In the genomic region with DNA sequence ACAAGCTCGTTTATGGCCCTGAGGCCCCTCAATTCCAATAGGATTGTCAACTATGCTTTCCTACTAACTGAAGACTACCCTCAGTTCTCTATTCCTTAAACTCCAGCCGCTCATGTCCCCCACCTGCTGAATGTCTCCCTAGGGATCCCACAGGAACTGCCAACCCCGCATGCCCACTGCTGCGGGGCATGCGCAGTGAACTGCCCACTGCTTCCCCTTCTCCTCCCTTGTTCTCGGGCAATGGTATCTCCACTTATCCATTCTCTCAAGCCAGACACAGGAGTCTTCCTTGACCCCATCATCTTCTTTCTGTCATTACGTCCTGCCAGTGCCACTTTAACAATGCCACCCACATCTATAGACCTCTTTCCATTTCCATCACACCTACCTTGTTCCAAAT, we compare ENCODE assay signal across 36 cellular contexts.
"Had no signal": no experiment of that assay in that cellular context is flagged by ENCODE, and none has a peak within 500 bp of the region (broad histone marks: within the 10 kb centered on the region; RNA-seq: fewer than 3 reads in every experiment).

No MANE protein-coding gene starts in this region.

- FAIRE-seq: astrocyte, TTC549 had no signal

- H3K36me3 Mint-ChIP-seq: activated CD4-positive, alpha-beta memory T cell treated with anti-CD3 and anti-CD28 coated beads for 36 hours; activated naive CD4-positive, alpha-beta T cell treated with anti-CD3 and anti-CD28 coated beads, Interleukin-2, amount 50 U/mL, for 72 hours; activated naive CD8-positive, alpha-beta T cell treated with anti-CD3 and anti-CD28 coated beads for 36 hours had no signal

- ATAC-seq: activated CD8-positive, alpha-beta T cell treated with anti-CD3 and anti-CD28 coated beads for 36 hours; activated naive CD4-positive, alpha-beta T cell treated with anti-CD3 and anti-CD28 coated beads, Interleukin-2, amount 50 U/mL, for 72 hours; activated T-cell treated with anti-CD3 and anti-CD28 coated beads, Interleukin-2, amount 50 U/mL, for 4 hours; activated T-cell treated with anti-CD3 and anti-CD28 coated beads, Interleukin-2, amount 50 U/mL, for 72 hours; activated T-helper 17 cell treated with anti-CD3 and anti-CD28 coated beads, Interleukin-2, amount 50 U/mL, for 72 hours; body of pancreas had no signal

- H3K4me1 ChIP-seq: adrenal gland, body of pancreas, breast epithelium had no signal

- H3K4me3 ChIP-seq: adrenal gland, body of pancreas, breast epithelium had no signal

- H3K4me3 Mint-ChIP-seq: activated B cell treated with CpG ODN at 0.5 μM for 24 hours; activated CD4-positive, alpha-beta memory T cell treated with anti-CD3 and anti-CD28 coated beads for 36 hours; activated CD4-positive, alpha-beta T cell treated with anti-CD3 and anti-CD28 coated beads, Interleukin-2, amount 10 ng/mL, durations not matched to agents 24 days and 14 days; activated CD8-positive, alpha-beta T cell treated with anti-CD3 and anti-CD28 coated beads for 36 hours; activated naive CD4-positive, alpha-beta T cell treated with anti-CD3 and anti-CD28 coated beads for 36 hours; activated naive CD8-positive, alpha-beta T cell treated with anti-CD3 and anti-CD28 coated beads for 36 hours; activated T-cell treated with anti-CD3 and anti-CD28 coated beads, Interleukin-2, amount 50 U/mL, for 4 hours; activated T-cell treated with anti-CD3 and anti-CD28 coated beads, Interleukin-2, amount 50 U/mL, for 72 hours; activated T-helper 1 cell treated with anti-CD3 and anti-CD28 coated beads, Interleukin-12 subunit alpha, Interleukin-12 subunit beta, Interleukin-2, Interleukin-4 antibody, amounts not matched to agents 30 ng/mL and 10 ng/mL and 1 ng/mL, durations not matched to agents 14 hours and 24 hours and 36 hours; activated T-helper 17 cell treated with anti-CD3 and anti-CD28 coated beads, Interleukin-2, amount 50 U/mL, for 72 hours; T-helper 1 cell treated with Interleukin-12 subunit alpha and Interleukin-12 subunit beta and Interleukin-4 antibody, amounts not matched to agents 30 μg/mL and 1 μg/mL, for 36 hours; T-helper 2 cell treated with Interferon-gamma antibody and Interleukin-4, amounts not matched to agents 5 μg/mL and 100 μg/mL, for 36 hours had no signal

- H3K4me1 Mint-ChIP-seq: activated B cell treated with CpG ODN at 0.5 μM for 24 hours; activated CD4-positive, alpha-beta T cell treated with anti-CD3 and anti-CD28 coated beads, Interleukin-2, amount 10 ng/mL, durations not matched to agents 24 days and 14 days; activated naive CD8-positive, alpha-beta T cell treated with anti-CD3 and anti-CD28 coated beads for 36 hours had no signal

- H3K27me3 ChIP-seq: adrenal gland, body of pancreas, brain microvascular endothelial cell, breast epithelium had no signal

- H3K9me3 ChIP-seq: adrenal gland, body of pancreas, breast epithelium had no signal

- DNase-seq: activated B cell treated with CpG ODN at 0.5 μM for 24 hours; activated CD4-positive, alpha-beta memory T cell treated with anti-CD3 and anti-CD28 coated beads for 36 hours; activated CD4-positive, alpha-beta T cell treated with anti-CD3 and anti-CD28 coated beads for 4 hours; activated CD4-positive, alpha-beta T cell treated with anti-CD3 and anti-CD28 coated beads, Interleukin-2, amount 10 ng/mL, durations not matched to agents 24 days and 14 days; activated CD4-positive, alpha-beta T cell treated with anti-CD3 and anti-CD28 coated beads, Interleukin-2, amount 50 U/mL, for 1 hour; activated CD4-positive, alpha-beta T cell treated with anti-CD3 and anti-CD28 coated beads, Interleukin-2, amount 50 U/mL, for 4 hours; activated CD4-positive, CD25-positive, alpha-beta regulatory T cell treated with anti-CD3 and anti-CD28 coated beads, Interleukin-2, amount 50 U/mL, for 72 hours; activated CD8-positive, alpha-beta memory T cell treated with anti-CD3 and anti-CD28 coated beads, Interleukin-2, amount 50 U/mL, for 4 hours; activated CD8-positive, alpha-beta T cell treated with anti-CD3 and anti-CD28 coated beads for 36 hours; activated gamma-delta T cell treated with Interleukin-2 at 50 U/mL for 16 hours; activated naive CD4-positive, alpha-beta T cell; activated naive CD4-positive, alpha-beta T cell treated with anti-CD3 and anti-CD28 coated beads for 36 hours; activated naive CD4-positive, alpha-beta T cell treated with anti-CD3 and anti-CD28 coated beads, Interleukin-2, amount 50 U/mL, for 16 hours; activated naive CD8-positive, alpha-beta T cell treated with anti-CD3 and anti-CD28 coated beads for 36 hours; activated T-cell treated with anti-CD3 and anti-CD28 coated beads for 4 hours; activated T-cell treated with anti-CD3 and anti-CD28 coated beads, Interleukin-2, amount 50 U/mL, for 1 hour; activated T-cell treated with anti-CD3 and anti-CD28 coated beads, Interleukin-2, amount 50 U/mL, for 4 hours; activated T-cell treated with anti-CD3 and anti-CD28 coated beads, Interleukin-2, amount 50 U/mL, for 72 hours; adrenal gland; amniotic stem cell; aorta; body of pancreas; brain microvascular endothelial cell; central memory CD4-positive, alpha-beta T cell; T-helper 1 cell; T-helper 2 cell; T-helper 9 cell had no signal

- H3K9me3 Mint-ChIP-seq: activated B cell treated with CpG ODN at 0.5 μM for 24 hours; activated CD4-positive, alpha-beta memory T cell treated with anti-CD3 and anti-CD28 coated beads for 36 hours; activated CD4-positive, alpha-beta T cell treated with anti-CD3 and anti-CD28 coated beads, Interleukin-2, amount 10 ng/mL, durations not matched to agents 24 days and 14 days; activated CD8-positive, alpha-beta T cell treated with anti-CD3 and anti-CD28 coated beads for 36 hours; activated naive CD4-positive, alpha-beta T cell treated with anti-CD3 and anti-CD28 coated beads for 36 hours; activated naive CD4-positive, alpha-beta T cell treated with anti-CD3 and anti-CD28 coated beads, Interleukin-2, amount 50 U/mL, for 72 hours; activated naive CD8-positive, alpha-beta T cell treated with anti-CD3 and anti-CD28 coated beads for 36 hours; activated T-cell treated with anti-CD3 and anti-CD28 coated beads, Interleukin-2, amount 50 U/mL, for 4 hours; activated T-cell treated with anti-CD3 and anti-CD28 coated beads, Interleukin-2, amount 50 U/mL, for 72 hours; activated T-helper 1 cell treated with anti-CD3 and anti-CD28 coated beads, Interleukin-12 subunit alpha, Interleukin-12 subunit beta, Interleukin-2, Interleukin-4 antibody, amounts not matched to agents 30 ng/mL and 10 ng/mL and 1 ng/mL, durations not matched to agents 14 hours and 24 hours and 36 hours; activated T-helper 17 cell treated with anti-CD3 and anti-CD28 coated beads, Interleukin-2, amount 50 U/mL, for 72 hours; T-helper 1 cell treated with Interleukin-12 subunit alpha and Interleukin-12 subunit beta and Interleukin-4 antibody, amounts not matched to agents 30 μg/mL and 1 μg/mL, for 36 hours; T-helper 2 cell treated with Interferon-gamma antibody and Interleukin-4, amounts not matched to agents 5 μg/mL and 100 μg/mL, for 36 hours had no signal

- H3K27ac ChIP-seq: adrenal gland, body of pancreas, brain microvascular endothelial cell, breast epithelium, VCaP had no signal

- H3K36me3 ChIP-seq: adrenal gland, brain microvascular endothelial cell, breast epithelium had no signal

- H3K27ac Mint-ChIP-seq: activated B cell treated with CpG ODN at 0.5 μM for 24 hours; activated CD4-positive, alpha-beta memory T cell treated with anti-CD3 and anti-CD28 coated beads for 36 hours; activated CD4-positive, alpha-beta T cell treated with anti-CD3 and anti-CD28 coated beads, Interleukin-2, amount 10 ng/mL, durations not matched to agents 24 days and 14 days; activated CD8-positive, alpha-beta T cell treated with anti-CD3 and anti-CD28 coated beads for 36 hours; activated naive CD4-positive, alpha-beta T cell treated with anti-CD3 and anti-CD28 coated beads for 36 hours; activated naive CD4-positive, alpha-beta T cell treated with anti-CD3 and anti-CD28 coated beads, Interleukin-2, amount 50 U/mL, for 72 hours; activated naive CD8-positive, alpha-beta T cell treated with anti-CD3 and anti-CD28 coated beads for 36 hours; activated T-cell treated with anti-CD3 and anti-CD28 coated beads, Interleukin-2, amount 50 U/mL, for 72 hours; activated T-helper 1 cell treated with anti-CD3 and anti-CD28 coated beads, Interleukin-12 subunit alpha, Interleukin-12 subunit beta, Interleukin-2, Interleukin-4 antibody, amounts not matched to agents 30 ng/mL and 10 ng/mL and 1 ng/mL, durations not matched to agents 14 hours and 24 hours and 36 hours; activated T-helper 17 cell treated with anti-CD3 and anti-CD28 coated beads, Interleukin-2, amount 50 U/mL, for 72 hours; T-helper 1 cell treated with Interleukin-12 subunit alpha and Interleukin-12 subunit beta and Interleukin-4 antibody, amounts not matched to agents 30 μg/mL and 1 μg/mL, for 36 hours; T-helper 2 cell treated with Interferon-gamma antibody and Interleukin-4, amounts not matched to agents 5 μg/mL and 100 μg/mL, for 36 hours had no signal
